ENCODE assay signal across 8 cellular contexts in genomic region chr20:38073307-38074010, GRCh38. TPM values are rescaled to one million over a fixed set of nuclear protein-coding genes. Genes with fewer than 3 reads are reported as not detected.
DNase-seq lines count a peak whose midpoint lies in the region; ATAC-seq, FAIRE-seq and TF ChIP-seq lines count a peak whose summit lies in the region.

No MANE protein-coding gene starts in this region.

- H3K4me3 ChIP-seq in K562 (no peak overlapping the region), skeletal muscle cell (ENCODE audit: low read depth, low read length) (no peak overlapping the region)

- peak; percentile 68 for DNase-seq in D341Med (ENCODE audit: low spot score)
- DNase-seq in H54 (ENCODE audit: insufficient read length, low spot score), result peak; percentile 69
- DNase-seq in NCI-H748 treated with DMSO at 0.1 percent for 48 hours (lab: John Stamatoyannopoulos, UW), result peak; percentile 7
- peak; percentile 60 to 76 (median 62) for DNase-seq in K562 (ENCODE audit: extremely low read depth in 1 of 4, low spot score in 3 of 4)
- DNase-seq in iPS DF 4.7 (ENCODE audit: extremely low read depth, low spot score), result peak; percentile 51
- peak; percentile 88 for DNase-seq in skeletal muscle cell (ENCODE audit: low read depth)
- DNase-seq in activated CD8-positive, alpha-beta memory T cell treated with anti-CD3 and anti-CD28 coated beads for 24 hours, result no peak

- H3K4me2 ChIP-seq in K562 (ENCODE audit: insufficient read depth, low read length), result no peak overlapping the region

- H4K20me1 ChIP-seq in K562 (replicated peaks; ENCODE audit: control insufficient read depth, insufficient read depth, low read length), result no peaks in the 10 kb centered on the region

- no peak overlapping the region for H2AFZ ChIP-seq in K562 (ENCODE audit: low read depth, low read length)

- H3K79me2 ChIP-seq in K562 (ENCODE audit: control insufficient read depth, insufficient read depth, low read length), result peaks cover 14% of the 10 kb centered on the region

- peaks cover 76% of the 10 kb centered on the region for H3K36me3 ChIP-seq in K562 (ENCODE audit: control insufficient read depth, insufficient read depth, low read length)

- H3K27me3 ChIP-seq in K562 (ENCODE audit: control insufficient read depth in 2 of 2, insufficient read depth in 2 of 2, low read length in 2 of 2), result no peaks in the 10 kb centered on the region

- TF ChIP-seq RAD21 in K562 (CRISPR knock-in tag; conservative IDR thresholded peaks at IDR 0.05 in 1 of 2, IDR thresholded peaks at IDR 0.05 in 1 of 2), result peak; percentile 69 to 84

- CTCF ChIA-PET in K562 (lab: Yijun Ruan, JAX; ENCODE audit: low intra/inter-chr PET ratio), result interaction anchor here (0.6 to 1.7 kb wide), 4 partner anchors 41 to 147 kb away, joined by 3 to 15 read pairs (median 8); partner anchors contain the start of gene TGM2

- H3K27ac ChIP-seq in K562 (ENCODE audit: extremely low read depth, low read depth, low read length), result no peak overlapping the region

- in situ Hi-C loops in K562 (cut with MboI), result loop anchor here (10.0 kb wide), 1 partner anchor 91 kb away; the partner anchor contains the start of gene TGM2

- 31% methylated on average over 4 of the region's 4 CpGs for WGBS in K562 (ENCODE audit: insufficient coverage, low coverage, missing lambda C conversion rate)

- BruUV-seq in K562 (replicated peaks; lab: Mats Ljungman, UMichigan), result no TSS peak

- peak; percentile 97 for FAIRE-seq in H54 (lab: Jason Lieb, UNC)
- peak; percentile 67 for FAIRE-seq in K562 (lab: Jason Lieb, UNC)

- no peaks in the 10 kb centered on the region for H3K9me3 ChIP-seq in K562 (replicated peaks; ENCODE audit: control insufficient read depth, insufficient read depth, low read depth, low read length)

- H3K9ac ChIP-seq in K562 (ENCODE audit: insufficient read depth in 1 of 2, low read depth in 2 of 2, low read length in 2 of 2), result no peak overlapping the region

- peak; percentile 77 to 83 (median 83) for TF ChIP-seq CTCF in K562 (IDR thresholded peaks at IDR 0.05 in 2 of 3, conservative IDR thresholded peaks at IDR 0.05 in 1 of 3; ENCODE audit: insufficient read depth in 2 of 3, low read depth in 1 of 3, low read length in 3 of 3)

- H3K9me1 ChIP-seq in K562 (ENCODE audit: control insufficient read depth, insufficient read depth, low read length), result peaks cover 4% of the 10 kb centered on the region

- H3K4me1 ChIP-seq in K562 (replicated peaks in 1 of 2; ENCODE audit: control insufficient read depth in 2 of 2, insufficient read depth in 2 of 2, low read length in 2 of 2), result peaks cover 0 to 14% of the 10 kb centered on the region in 2 experiments; a peak in 2 of 5 replicates

- no peak for TF ChIP-seq EP300 in K562 (IDR thresholded peaks at IDR 0.05; ENCODE audit: low read length)

- intact Hi-C loops in K562 (cut with micrococcal nuclease), result loop anchor here (1.0 to 5.0 kb wide), 3 partner anchors 39 to 149 kb away; partner anchors contain the start of gene TGM2

- POLR2A ChIA-PET in K562 (lab: Yijun Ruan, JAX), result interaction anchor here (0.6 to 1.9 kb wide), 12 partner anchors 9 to 361 kb away, joined by 3 to 7 read pairs (median 4); no protein-coding TSS in a partner anchor

- TF ChIP-seq POLR2A in H54 (IDR thresholded peaks at IDR 0.05; ENCODE audit: low read depth, low read length), result no peak
- TF ChIP-seq POLR2A in K562 (conservative IDR thresholded peaks at IDR 0.05), result no peak

- ATAC-seq in K562, result peak; percentile 93
- no peak for ATAC-seq in HG03571 (IDR thresholded peaks at IDR 0.05; ENCODE audit: unreplicated experiment)

TF ChIP-seq in K562, 482 proteins besides CTCF, POLR2A, EP300 and RAD21 (continues in another document):
- TF ChIP-seq MAZ (CRISPR knock-in tag; conservative IDR thresholded peaks at IDR 0.05 in 1 of 2, IDR thresholded peaks at IDR 0.05 in 1 of 2) (peak in 1 of 2 experiments; percentile 44; a peak in 1 of 4 replicates), ZNF740 (CRISPR knock-in tag; IDR thresholded peaks at IDR 0.05) (no peak), ZNF740 (tag; IDR thresholded peaks at IDR 0.05) (no peak), SMC3 (conservative IDR thresholded peaks at IDR 0.05; ENCODE audit: insufficient read depth, low read depth, low read length) (peak; percentile 54; the same call in 1 of the 2 replicates), JUND (IDR thresholded peaks at IDR 0.05; ENCODE audit: borderline replicate concordance, low read depth, low read length) (no peak), JUND (tag; IDR thresholded peaks at IDR 0.05; ENCODE audit: borderline replicate concordance, low read depth, low read length) (0 out of 3 replicates have a peak, but pooled peaks have one; percentile 17), CTBP1 (IDR thresholded peaks at IDR 0.05; ENCODE audit: borderline replicate concordance) (peak; percentile 39; the same call in 1 of the 2 replicates), DEAF1 (CRISPR knock-in tag; IDR thresholded peaks at IDR 0.05) (peak; percentile 48; the same call in 1 of the 2 replicates), SMARCC2 (IDR thresholded peaks at IDR 0.05; ENCODE audit: low read depth) (no peak), ILK (tag; IDR thresholded peaks at IDR 0.05; ENCODE audit: borderline replicate concordance, low read depth) (no peak)
- TF ChIP-seq, protein P1, sequence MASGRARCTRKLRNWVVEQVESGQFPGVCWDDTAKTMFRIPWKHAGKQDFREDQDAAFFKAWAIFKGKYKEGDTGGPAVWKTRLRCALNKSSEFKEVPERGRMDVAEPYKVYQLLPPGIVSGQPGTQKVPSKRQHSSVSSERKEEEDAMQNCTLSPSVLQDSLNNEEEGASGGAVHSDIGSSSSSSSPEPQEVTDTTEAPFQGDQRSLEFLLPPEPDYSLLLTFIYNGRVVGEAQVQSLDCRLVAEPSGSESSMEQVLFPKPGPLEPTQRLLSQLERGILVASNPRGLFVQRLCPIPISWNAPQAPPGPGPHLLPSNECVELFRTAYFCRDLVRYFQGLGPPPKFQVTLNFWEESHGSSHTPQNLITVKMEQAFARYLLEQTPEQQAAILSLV (tag; IDR thresholded peaks at IDR 0.05), result no peak

RNA-seq across cellular contexts. Expression of gene RPRD1B, which starts 39.9 kb away (rescaled TPM):
- total RNA-seq in K562 (2011; cell fraction: chromatin; rRNA removed; ENCODE audit: low replicate concordance), result 55.4 and 146 TPM in 2 replicates
- 28.3 and 40.1 TPM in 2 replicates for total RNA-seq in K562 (2011; cell fraction: nucleolus; rRNA removed)
- 75.1 and 120 TPM in 2 replicates for total RNA-seq in K562 (2011; cell fraction: nucleoplasm; rRNA removed)
- total RNA-seq in K562 (2014; rRNA removed) (24.4 and 28.0 TPM in 2 replicates), K562 (2014; rRNA removed; fragmentation: Illumina TruSeq; extraction: Trizol) (21.8 and 24.4 TPM in 2 replicates), K562 (2015; rRNA removed; fragmentation: Illumina TruSeq; extraction: Trizol) (23.0 and 24.2 TPM in 2 replicates), K562 (2021) (34.8 and 36.9 TPM in 2 replicates)
- polyA plus RNA-seq in K562 (2011; rRNA removed) (29.5 and 39.2 TPM in 2 replicates), K562 (2014; fragmentation: Illumina TruSeq; extraction: Trizol) (30.5 and 43.0 TPM in 2 replicates), K562 (2014; fragmentation: Nextera tagmentation; extraction: Ambion mirVana) (1 to 10 TPM; 5.5 to 8.2 TPM), K562 (2014; rRNA removed) (30.4 and 35.4 TPM in 2 replicates)
- 21.4 and 25.5 TPM in 2 replicates for polyA plus RNA-seq in K562 (2011; cell fraction: cytosol; rRNA removed)
- polyA plus RNA-seq in K562 (2011; cell fraction: nucleus; rRNA removed), result 27.3 and 36.1 TPM in 2 replicates
- polyA plus RNA-seq in K562 (2012), result 18.9 and 19.1 TPM in 2 replicates
- polyA minus RNA-seq in K562 (2011; rRNA and poly(A)+ RNA removed), result 39.0 and 39.6 TPM in 2 replicates
- polyA minus RNA-seq in K562 (2011; cell fraction: cytosol; rRNA and poly(A)+ RNA removed), result 26.3 and 34.9 TPM in 2 replicates
- 40.5 and 59.6 TPM in 2 replicates for polyA minus RNA-seq in K562 (2011; cell fraction: nucleus; rRNA and poly(A)+ RNA removed)

RNA-seq across cellular contexts. Expression of gene TTI1, which starts 40.2 kb away (rescaled TPM):
- 58.0 and 101 TPM in 2 replicates for total RNA-seq in K562 (2011; cell fraction: chromatin; rRNA removed; ENCODE audit: low replicate concordance)
- total RNA-seq in K562 (2011; cell fraction: nucleolus; rRNA removed), result 38.5 and 41.2 TPM in 2 replicates
- 56.0 and 65.7 TPM in 2 replicates for total RNA-seq in K562 (2011; cell fraction: nucleoplasm; rRNA removed)
- total RNA-seq in K562 (2014; rRNA removed) (27.5 and 35.0 TPM in 2 replicates), K562 (2014; rRNA removed; fragmentation: Illumina TruSeq; extraction: Trizol) (47.8 and 48.8 TPM in 2 replicates), K562 (2015; rRNA removed; fragmentation: Illumina TruSeq; extraction: Trizol) (38.1 and 39.4 TPM in 2 replicates), K562 (2021) (44.5 and 45.8 TPM in 2 replicates)
- polyA plus RNA-seq in K562 (2011; rRNA removed) (47.2 and 55.1 TPM in 2 replicates), K562 (2014; fragmentation: Illumina TruSeq; extraction: Trizol) (43.1 and 47.5 TPM in 2 replicates), K562 (2014; fragmentation: Nextera tagmentation; extraction: Ambion mirVana) (10 to 100 TPM in 1 of 2 experiments, 1 to 10 TPM in 1; 9.8 to 23.5 TPM), K562 (2014; rRNA removed) (29.4 and 33.7 TPM in 2 replicates)
- 35.5 and 44.3 TPM in 2 replicates for polyA plus RNA-seq in K562 (2011; cell fraction: cytosol; rRNA removed)
- polyA plus RNA-seq in K562 (2011; cell fraction: nucleus; rRNA removed), result 34.9 and 43.0 TPM in 2 replicates
- 31.4 and 37.6 TPM in 2 replicates for polyA plus RNA-seq in K562 (2012)
- 95.8 and 118 TPM in 2 replicates for polyA minus RNA-seq in K562 (2011; rRNA and poly(A)+ RNA removed)
- polyA minus RNA-seq in K562 (2011; cell fraction: cytosol; rRNA and poly(A)+ RNA removed), result 32.4 and 42.9 TPM in 2 replicates
- 49.7 and 83.2 TPM in 2 replicates for polyA minus RNA-seq in K562 (2011; cell fraction: nucleus; rRNA and poly(A)+ RNA removed)
